Comparison of ENCODE assay signal across 2 cellular contexts in the genomic region with DNA sequence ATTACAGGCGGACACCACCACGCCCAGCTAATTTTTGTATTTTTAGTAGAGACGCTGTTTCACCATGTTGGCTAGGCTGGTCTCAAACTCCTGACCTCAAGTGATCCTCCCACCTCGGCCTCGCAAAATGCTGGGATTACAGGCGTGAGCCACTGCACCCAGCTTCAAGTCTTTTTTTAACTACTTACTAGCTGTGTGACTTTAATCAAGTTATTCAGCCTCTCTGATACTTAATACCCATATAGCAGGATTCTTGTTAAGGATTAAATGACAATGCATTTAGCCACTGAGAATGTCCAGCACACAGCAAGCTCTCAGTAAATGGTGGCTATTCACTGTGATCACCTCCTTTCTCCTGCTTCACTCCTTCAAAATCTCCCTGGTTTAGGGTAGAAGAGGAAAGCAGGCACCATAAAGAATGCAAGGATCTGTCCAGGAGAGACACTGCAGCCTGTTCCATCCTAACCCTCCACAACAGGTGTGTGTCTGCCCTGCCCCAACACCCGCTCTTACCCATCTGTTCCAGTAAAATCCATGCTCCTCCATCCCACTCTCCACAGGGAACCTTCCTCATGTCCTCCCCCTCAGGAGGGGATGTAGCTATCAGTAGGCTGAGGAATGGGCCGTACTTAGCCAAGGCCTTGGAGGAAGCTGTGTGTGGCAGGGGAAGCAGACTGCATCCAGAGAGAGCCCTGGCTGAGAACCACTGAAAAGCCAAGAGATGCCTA.
TF ChIP-seq lines count a peak whose summit lies in the region.

No MANE protein-coding gene starts in this region.

TF ChIP-seq in SK-N-SH treated with all-trans-retinoic acid at 6 μM for 48 hours, 23 proteins besides CTCF, POLR2A, EP300 and RAD21 (continued from another document):
- TF ChIP-seq PPARA (CRISPR knock-in tag; IDR thresholded peaks at IDR 0.05; ENCODE audit: borderline replicate concordance) (no peak), RARB (CRISPR knock-in tag; IDR thresholded peaks at IDR 0.05) (no peak), ESRRG (CRISPR knock-in tag; IDR thresholded peaks at IDR 0.05) (no peak), ZC3H10 (CRISPR knock-in tag; IDR thresholded peaks at IDR 0.05) (no peak), TCF4 (CRISPR knock-in tag; IDR thresholded peaks at IDR 0.05; ENCODE audit: borderline replicate concordance) (no peak)

TF ChIP-seq in SK-N-SH, 30 proteins besides CTCF, POLR2A, EP300 and RAD21 (continued from another document):
- TF ChIP-seq, protein P1, sequence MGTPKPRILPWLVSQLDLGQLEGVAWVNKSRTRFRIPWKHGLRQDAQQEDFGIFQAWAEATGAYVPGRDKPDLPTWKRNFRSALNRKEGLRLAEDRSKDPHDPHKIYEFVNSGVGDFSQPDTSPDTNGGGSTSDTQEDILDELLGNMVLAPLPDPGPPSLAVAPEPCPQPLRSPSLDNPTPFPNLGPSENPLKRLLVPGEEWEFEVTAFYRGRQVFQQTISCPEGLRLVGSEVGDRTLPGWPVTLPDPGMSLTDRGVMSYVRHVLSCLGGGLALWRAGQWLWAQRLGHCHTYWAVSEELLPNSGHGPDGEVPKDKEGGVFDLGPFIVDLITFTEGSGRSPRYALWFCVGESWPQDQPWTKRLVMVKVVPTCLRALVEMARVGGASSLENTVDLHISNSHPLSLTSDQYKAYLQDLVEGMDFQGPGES (IDR thresholded peaks at IDR 0.05; ENCODE audit: low read depth, low read length), result no peak
- TF ChIP-seq TCF12 (IDR thresholded peaks at IDR 0.05), result no peak
- TF ChIP-seq, protein P2, sequence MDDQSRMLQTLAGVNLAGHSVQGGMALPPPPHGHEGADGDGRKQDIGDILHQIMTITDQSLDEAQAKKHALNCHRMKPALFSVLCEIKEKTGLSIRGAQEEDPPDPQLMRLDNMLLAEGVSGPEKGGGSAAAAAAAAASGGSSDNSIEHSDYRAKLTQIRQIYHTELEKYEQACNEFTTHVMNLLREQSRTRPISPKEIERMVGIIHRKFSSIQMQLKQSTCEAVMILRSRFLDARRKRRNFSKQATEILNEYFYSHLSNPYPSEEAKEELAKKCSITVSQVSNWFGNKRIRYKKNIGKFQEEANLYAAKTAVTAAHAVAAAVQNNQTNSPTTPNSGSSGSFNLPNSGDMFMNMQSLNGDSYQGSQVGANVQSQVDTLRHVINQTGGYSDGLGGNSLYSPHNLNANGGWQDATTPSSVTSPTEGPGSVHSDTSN (IDR thresholded peaks at IDR 0.05), result no peak
- TF ChIP-seq SMC3 (IDR thresholded peaks at IDR 0.05; ENCODE audit: low read depth, low read length), result no peak
- no peak for TF ChIP-seq YY1 (IDR thresholded peaks at IDR 0.05; ENCODE audit: low read depth)
- TF ChIP-seq FOXJ3 (CRISPR knock-in tag; IDR thresholded peaks at IDR 0.05), result no peak
- TF ChIP-seq RXRA (IDR thresholded peaks at IDR 0.05; ENCODE audit: borderline replicate concordance, low read depth), result no peak
- TF ChIP-seq FOXM1 (IDR thresholded peaks at IDR 0.05; ENCODE audit: low read depth), result no peak
- TF ChIP-seq RCOR1 (IDR thresholded peaks at IDR 0.05; ENCODE audit: low read length), result no peak
- no peak for TF ChIP-seq MXI1 (IDR thresholded peaks at IDR 0.05; ENCODE audit: low read depth, low read length)
- no peak for TF ChIP-seq GABPA (IDR thresholded peaks at IDR 0.05; ENCODE audit: low read depth)
- TF ChIP-seq, protein P3, sequence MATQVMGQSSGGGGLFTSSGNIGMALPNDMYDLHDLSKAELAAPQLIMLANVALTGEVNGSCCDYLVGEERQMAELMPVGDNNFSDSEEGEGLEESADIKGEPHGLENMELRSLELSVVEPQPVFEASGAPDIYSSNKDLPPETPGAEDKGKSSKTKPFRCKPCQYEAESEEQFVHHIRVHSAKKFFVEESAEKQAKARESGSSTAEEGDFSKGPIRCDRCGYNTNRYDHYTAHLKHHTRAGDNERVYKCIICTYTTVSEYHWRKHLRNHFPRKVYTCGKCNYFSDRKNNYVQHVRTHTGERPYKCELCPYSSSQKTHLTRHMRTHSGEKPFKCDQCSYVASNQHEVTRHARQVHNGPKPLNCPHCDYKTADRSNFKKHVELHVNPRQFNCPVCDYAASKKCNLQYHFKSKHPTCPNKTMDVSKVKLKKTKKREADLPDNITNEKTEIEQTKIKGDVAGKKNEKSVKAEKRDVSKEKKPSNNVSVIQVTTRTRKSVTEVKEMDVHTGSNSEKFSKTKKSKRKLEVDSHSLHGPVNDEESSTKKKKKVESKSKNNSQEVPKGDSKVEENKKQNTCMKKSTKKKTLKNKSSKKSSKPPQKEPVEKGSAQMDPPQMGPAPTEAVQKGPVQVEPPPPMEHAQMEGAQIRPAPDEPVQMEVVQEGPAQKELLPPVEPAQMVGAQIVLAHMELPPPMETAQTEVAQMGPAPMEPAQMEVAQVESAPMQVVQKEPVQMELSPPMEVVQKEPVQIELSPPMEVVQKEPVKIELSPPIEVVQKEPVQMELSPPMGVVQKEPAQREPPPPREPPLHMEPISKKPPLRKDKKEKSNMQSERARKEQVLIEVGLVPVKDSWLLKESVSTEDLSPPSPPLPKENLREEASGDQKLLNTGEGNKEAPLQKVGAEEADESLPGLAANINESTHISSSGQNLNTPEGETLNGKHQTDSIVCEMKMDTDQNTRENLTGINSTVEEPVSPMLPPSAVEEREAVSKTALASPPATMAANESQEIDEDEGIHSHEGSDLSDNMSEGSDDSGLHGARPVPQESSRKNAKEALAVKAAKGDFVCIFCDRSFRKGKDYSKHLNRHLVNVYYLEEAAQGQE (IDR thresholded peaks at IDR 0.05; ENCODE audit: low read depth, low read length), result no peak
- no peak for TF ChIP-seq GATA2 (CRISPR knock-in tag; IDR thresholded peaks at IDR 0.05)
- TF ChIP-seq EZH2phosphoT487 (IDR thresholded peaks at IDR 0.05; ENCODE audit: borderline replicate concordance, low read depth), result no peak
- no peak for TF ChIP-seq NRF1 (IDR thresholded peaks at IDR 0.05; ENCODE audit: low read depth, low read length)
